Comparison of ENCODE assay signal across 11 cellular contexts in the genomic region with DNA sequence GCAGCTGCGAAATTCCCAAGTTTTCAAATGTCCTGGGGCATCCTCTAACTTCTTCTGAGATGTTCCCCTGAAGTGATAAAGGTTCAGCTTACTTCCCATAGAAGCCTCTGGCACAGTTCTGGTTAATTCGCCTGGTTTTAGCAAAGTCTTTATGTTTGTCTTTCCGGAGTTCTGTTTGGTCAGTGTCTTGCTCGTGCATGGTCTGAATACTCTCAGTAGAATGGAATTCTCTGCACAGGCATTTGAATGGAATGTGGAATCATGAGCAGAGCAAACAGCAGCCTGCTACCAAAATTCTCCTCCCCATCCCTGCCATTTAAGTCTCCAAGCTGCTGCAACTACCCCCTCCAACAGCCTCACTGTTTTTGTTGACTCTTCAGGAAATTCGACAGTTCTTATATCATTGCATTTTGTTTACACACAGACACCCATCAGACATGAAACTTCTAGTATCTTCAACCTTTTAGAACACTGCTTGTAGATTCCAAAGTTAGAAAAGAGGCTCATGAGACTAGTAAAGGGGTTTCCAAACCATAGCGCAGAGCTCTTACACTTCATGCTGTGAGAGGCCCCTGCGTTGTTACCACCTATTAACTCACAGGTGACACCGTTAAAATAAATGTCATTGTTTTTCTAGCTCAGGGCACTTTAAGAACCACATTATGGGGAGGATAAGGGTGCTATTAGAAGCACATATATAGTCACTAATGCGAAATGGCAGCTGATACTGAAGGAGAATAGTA.
A peak's percentile ranks its signal among the peaks of the same experiment; 100 is the strongest.
DNase-seq lines count a peak whose midpoint lies in the region; ATAC-seq and TF ChIP-seq lines count a peak whose summit lies in the region.
"Had no signal": no experiment of that assay in that cellular context is flagged by ENCODE, and none has a peak within 500 bp of the region (broad histone marks: within the 10 kb centered on the region; RNA-seq: fewer than 3 reads in every experiment).

No MANE protein-coding gene starts in this region.

- H3K27ac ChIP-seq in cardiac muscle cell, result no peak overlapping the region

- no peaks in the 10 kb centered on the region for H3K9me3 ChIP-seq in cardiac muscle cell (ENCODE audit: low read depth)

- ATAC-seq in sciatic nerve, result peak; percentile 60
- ATAC-seq in left lobe of liver, result no peak
- no peak for ATAC-seq in HG03097 (IDR thresholded peaks at IDR 0.05; ENCODE audit: low FRiP score, unreplicated experiment)
- ATAC-seq: activated naive CD8-positive, alpha-beta T cell treated with anti-CD3 and anti-CD28 coated beads, Interleukin-2, amount 50 U/mL, for 24 hours had no signal

- H3K36me3 ChIP-seq in cardiac muscle cell, result no peaks in the 10 kb centered on the region

- DNase-seq in GM04504 (ENCODE audit: low read depth) (peak; percentile 58), T1000 (lab: John Stamatoyannopoulos, UW) (peak; percentile 21), cardiac muscle cell (ENCODE audit: low read depth in 1 of 2, low spot score in 1 of 2) (peak; percentile 41 to 82), sciatic nerve (ENCODE audit: low spot score) (no peak), left lobe of liver (ENCODE audit: low spot score) (no peak), D341Med (ENCODE audit: low spot score) (no peak), cerebellum (ENCODE audit: low spot score) (no peak)
- DNase-seq: activated B cell treated with CpG ODN at 0.5 μM for 24 hours; activated naive CD8-positive, alpha-beta T cell treated with anti-CD3 and anti-CD28 coated beads, Interleukin-2, amount 50 U/mL, for 24 hours; NCI-H524 treated with DMSO at 0.1 percent for 48 hours had no signal

- no peak for TF ChIP-seq CTCF in cardiac muscle cell (IDR thresholded peaks at IDR 0.05; ENCODE audit: low read depth, low read length)

- H3K4me3 ChIP-seq in cardiac muscle cell, result no peak overlapping the region

- H3K27me3 ChIP-seq in cardiac muscle cell, result no peaks in the 10 kb centered on the region

- intact Hi-C loops in sciatic nerve (cut with DNase I), result no loop called here

- H3K4me1 ChIP-seq in cardiac muscle cell (ENCODE audit: low read depth), result no peaks in the 10 kb centered on the region

Comparison
In these comparisons a context has a peak if more than half of its experiments do, and no peak if none do; other contexts are left out.
1. DNase-seq: peak in GM04504 (single experiment), T1000 (single experiment) and cardiac muscle cell (2 of 2); none in sciatic nerve (single experiment), left lobe of liver (single experiment), D341Med (single experiment) and cerebellum (single experiment).